ENCODE assay signal across 17 cellular contexts in the genomic region with DNA sequence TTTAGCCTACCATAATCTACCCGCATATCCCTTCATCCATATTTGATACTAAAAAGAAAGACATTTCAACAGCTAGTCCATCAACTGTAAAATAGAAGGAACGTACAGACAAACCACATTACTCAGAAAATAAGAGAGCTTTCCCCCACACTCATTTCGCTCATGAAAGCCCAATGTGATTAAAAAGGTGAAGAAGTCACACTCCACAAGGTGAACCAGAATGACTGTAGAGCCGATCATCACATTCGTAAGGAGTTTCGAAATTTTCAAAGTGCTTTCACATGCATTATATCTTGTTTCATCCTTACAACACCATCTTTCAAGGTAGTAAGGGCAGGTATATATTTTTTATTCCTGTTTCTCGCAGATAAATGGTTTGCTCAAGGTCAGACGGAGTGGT.
A peak's percentile ranks its signal among the peaks of the same experiment; 100 is the strongest.
DNase-seq lines count a peak whose midpoint lies in the region; ATAC-seq and TF ChIP-seq lines count a peak whose summit lies in the region.
"Had no signal": no experiment of that assay in that cellular context is flagged by ENCODE, and none has a peak within 500 bp of the region (broad histone marks: within the 10 kb centered on the region; RNA-seq: fewer than 3 reads in every experiment).

No MANE protein-coding gene starts in this region.

- H3K4me1 Mint-ChIP-seq in activated CD8-positive, alpha-beta memory T cell treated with anti-CD3 and anti-CD28 coated beads, Interleukin-2, amount 10 ng/mL, durations not matched to agents 7 days and 5 days = peaks cover 47% of the 10 kb centered on the region
- H3K4me1 Mint-ChIP-seq in T-helper 17 cell = peaks cover 51% of the 10 kb centered on the region
- peaks cover 6% of the 10 kb centered on the region for H3K4me1 Mint-ChIP-seq in osteocyte (ENCODE audit: unreplicated experiment)
- H3K4me1 Mint-ChIP-seq: CD14-positive monocyte had no signal

- H3K4ac ChIP-seq in mesendoderm (ENCODE audit: low read depth, low read length) = no peak overlapping the region

- no peak overlapping the region for H3K56ac ChIP-seq in mesendoderm (ENCODE audit: low read length)

- no peaks in the 10 kb centered on the region for H3K9me3 ChIP-seq in T-helper 17 cell (ENCODE audit: control insufficient read depth, low read length, poor library complexity, severe bottlenecking)
- H3K9me3 ChIP-seq: A549, lower lobe of right lung, Peyer's patch had no signal

- no peaks in the 10 kb centered on the region for H3K79me2 ChIP-seq in mesendoderm (ENCODE audit: control insufficient read depth, insufficient read depth, low read length)

- H2AK5ac ChIP-seq in mesendoderm (ENCODE audit: low read length) = no peak overlapping the region

- H4K8ac ChIP-seq in mesendoderm (ENCODE audit: low read depth, low read length) = no peak overlapping the region

- no peak overlapping the region for H3K4me3 Mint-ChIP-seq in activated CD8-positive, alpha-beta memory T cell treated with anti-CD3 and anti-CD28 coated beads, Interleukin-2, amount 10 ng/mL, durations not matched to agents 7 days and 5 days
- H3K4me3 Mint-ChIP-seq in T-helper 17 cell (peak overlapping the region; percentile 2), osteocyte (ENCODE audit: unreplicated experiment) (no peak overlapping the region)
- H3K4me3 Mint-ChIP-seq: CD14-positive monocyte, type B pancreatic cell had no signal

- ATAC-seq in activated CD8-positive, alpha-beta memory T cell treated with anti-CD3 and anti-CD28 coated beads, Interleukin-2, amount 10 ng/mL, durations not matched to agents 7 days and 5 days = peak; percentile 47
- ATAC-seq in GM18873 (IDR thresholded peaks at IDR 0.05; ENCODE audit: low FRiP score, unreplicated experiment) = peak; percentile 45
- ATAC-seq in T-helper 17 cell = no peak
- ATAC-seq: A549, lower lobe of right lung had no signal

- no peak overlapping the region for H2BK120ac ChIP-seq in mesendoderm (ENCODE audit: low read depth, low read length)

- CTCF ChIA-PET in activated CD8-positive, alpha-beta memory T cell treated with anti-CD3 and anti-CD28 coated beads, Interleukin-2, amount 10 ng/mL, durations not matched to agents 7 days and 5 days (lab: Charles Lee) = no interaction called here

- no peak for TF ChIP-seq CTCF in osteocyte (IDR thresholded peaks at IDR 0.05)

- peaks cover 5% of the 10 kb centered on the region for H3K27me3 Mint-ChIP-seq in activated CD8-positive, alpha-beta memory T cell treated with anti-CD3 and anti-CD28 coated beads, Interleukin-2, amount 10 ng/mL, durations not matched to agents 7 days and 5 days
- H3K27me3 Mint-ChIP-seq in T-helper 17 cell = no peaks in the 10 kb centered on the region
- no peaks in the 10 kb centered on the region for H3K27me3 Mint-ChIP-seq in osteocyte (ENCODE audit: unreplicated experiment)
- H3K27me3 Mint-ChIP-seq: type B pancreatic cell had no signal

- H3K18ac ChIP-seq in mesendoderm (ENCODE audit: low read length) = no peak overlapping the region

- H3K27me3 ChIP-seq in mesendoderm (ENCODE audit: insufficient read depth, low read length, poor library complexity) = no peaks in the 10 kb centered on the region
- H3K27me3 ChIP-seq: Peyer's patch had no signal

- no CpG with 5 or more reads among the region's 8 CpGs for WGBS in mesendoderm (ENCODE audit: extremely low coverage, insufficient coverage, low lambda C conversion rate)

- no peak overlapping the region for H3K9ac ChIP-seq in mesendoderm (ENCODE audit: low read length)

- H3K27ac ChIP-seq in mesendoderm (ENCODE audit: low read depth, low read length) = no peak overlapping the region
- H3K27ac ChIP-seq: A549, HL-60, lower lobe of right lung had no signal

- no peak overlapping the region for H2BK5ac ChIP-seq in mesendoderm (ENCODE audit: low read length)

- peak overlapping the region; percentile 5 for H3K27ac Mint-ChIP-seq in activated CD8-positive, alpha-beta memory T cell treated with anti-CD3 and anti-CD28 coated beads, Interleukin-2, amount 10 ng/mL, durations not matched to agents 7 days and 5 days
- peak overlapping the region; percentile 77 for H3K27ac Mint-ChIP-seq in T-helper 17 cell
- peak overlapping the region; percentile 1 for H3K27ac Mint-ChIP-seq in osteocyte (ENCODE audit: unreplicated experiment)
- H3K27ac Mint-ChIP-seq: type B pancreatic cell had no signal

- DNase-seq in activated CD8-positive, alpha-beta memory T cell treated with anti-CD3 and anti-CD28 coated beads, Interleukin-2, amount 10 ng/mL, durations not matched to agents 7 days and 5 days = no peak
- no peak for DNase-seq in activated CD8-positive, alpha-beta memory T cell treated with anti-CD3 and anti-CD28 coated beads, Interleukin-2, amount 50 U/mL, for 48 hours
- DNase-seq in T-helper 17 cell (no peak), osteocyte (ENCODE audit: extremely low spot score, unreplicated experiment) (no peak), MV-4-11 (lab: John Stamatoyannopoulos, UW) (no peak), NCI-H1694 treated with DMSO at 0.1 percent for 48 hours (lab: John Stamatoyannopoulos, UW) (no peak), mesendoderm (no peak)
- DNase-seq: H7, head of caudate nucleus, lower lobe of right lung, NCI-H69, Peyer's patch had no signal

- H3K4me3 ChIP-seq in mesendoderm (ENCODE audit: low read length) = no peak overlapping the region
- H3K4me3 ChIP-seq: A549, lower lobe of right lung, Peyer's patch had no signal

- H3K36me3 ChIP-seq in mesendoderm (ENCODE audit: control insufficient read depth, insufficient read depth, low read length) = no peaks in the 10 kb centered on the region
- H3K36me3 ChIP-seq: Peyer's patch had no signal

- H3K4me2 ChIP-seq in mesendoderm (ENCODE audit: low read length) = no peak overlapping the region
- H3K4me2 ChIP-seq: A549 had no signal

- no peaks in the 10 kb centered on the region for H3K79me1 ChIP-seq in mesendoderm (ENCODE audit: low read length)

- H4K5ac ChIP-seq in mesendoderm (ENCODE audit: low read length) = no peak overlapping the region

- H2BK15ac ChIP-seq in mesendoderm (replicated peaks; ENCODE audit: low read depth) = no peak overlapping the region

- no peak overlapping the region for H3K23ac ChIP-seq in mesendoderm (ENCODE audit: low read length)

- no peaks in the 10 kb centered on the region for H3K4me1 ChIP-seq in mesendoderm (ENCODE audit: control insufficient read depth, low read depth, low read length)
- H3K4me1 ChIP-seq: A549, lower lobe of right lung had no signal

- no peaks in the 10 kb centered on the region for H3K9me3 Mint-ChIP-seq in activated CD8-positive, alpha-beta memory T cell treated with anti-CD3 and anti-CD28 coated beads, Interleukin-2, amount 10 ng/mL, durations not matched to agents 7 days and 5 days (ENCODE audit: low read depth)
- no peaks in the 10 kb centered on the region for H3K9me3 Mint-ChIP-seq in osteocyte (ENCODE audit: unreplicated experiment)
- H3K9me3 Mint-ChIP-seq: type B pancreatic cell had no signal

- peaks cover 5% of the 10 kb centered on the region for H3K36me3 Mint-ChIP-seq in activated CD8-positive, alpha-beta memory T cell treated with anti-CD3 and anti-CD28 coated beads, Interleukin-2, amount 10 ng/mL, durations not matched to agents 7 days and 5 days
- H3K36me3 Mint-ChIP-seq in T-helper 17 cell (ENCODE audit: low read depth) (peaks cover 5% of the 10 kb centered on the region), osteocyte (ENCODE audit: unreplicated experiment) (peaks cover 16% of the 10 kb centered on the region)

Comparison
In these comparisons a context has a peak if more than half of its experiments do, and no peak if none do; other contexts are left out.
1. H3K27ac Mint-ChIP-seq: peak in every context shown above with its lines; median percentile 77 in T-helper 17 cell; 5 in activated CD8-positive, alpha-beta memory T cell treated with anti-CD3 and anti-CD28 coated beads, Interleukin-2, amount 10 ng/mL, durations not matched to agents 7 days and 5 days; 1 in osteocyte.